In genomic region chr10:4447977-4448376, GRCh38 we compare ENCODE assay signal across 23 cellular contexts.
"Had no signal": no experiment of that assay in that cellular context is flagged by ENCODE, and none has a peak within 500 bp of the region (broad histone marks: within the 10 kb centered on the region; RNA-seq: fewer than 3 reads in every experiment).

No MANE protein-coding gene starts in this region.

- H3K27ac ChIP-seq: brain microvascular endothelial cell, colonic mucosa, hepatocyte, left ventricle myocardium inferior, neutrophil, ovary, prostate gland, upper lobe of left lung had no signal

- H3K9me3 ChIP-seq: colonic mucosa, neutrophil, ovary, prostate gland had no signal

- H3K4me3 ChIP-seq: colonic mucosa, hepatocyte, left ventricle myocardium inferior, ovary, prostate gland, upper lobe of left lung had no signal

- H3K36me3 Mint-ChIP-seq: natural killer cell had no signal

- H3K4me1 ChIP-seq: colonic mucosa, prostate gland had no signal

- H3K36me3 ChIP-seq: brain microvascular endothelial cell, colonic mucosa, left ventricle myocardium inferior, neutrophil, ovary, prostate gland, upper lobe of left lung had no signal

- H3K27ac Mint-ChIP-seq: activated CD4-positive, alpha-beta T cell treated with anti-CD3 and anti-CD28 coated beads, Interleukin-2, amount 10 ng/mL, durations not matched to agents 24 days and 14 days; activated CD8-positive, alpha-beta memory T cell treated with anti-CD3 and anti-CD28 coated beads, Interleukin-2, amount 10 ng/mL, durations not matched to agents 7 days and 5 days; activated CD8-positive, alpha-beta T cell treated with anti-CD3 and anti-CD28 coated beads for 36 hours; activated naive CD8-positive, alpha-beta T cell treated with anti-CD3 and anti-CD28 coated beads, Interleukin-2, amount 50 U/mL, for 24 hours; natural killer cell had no signal

- H2AFZ ChIP-seq: hepatocyte had no signal

- FAIRE-seq: frontal cortex had no signal

- H3K4me3 Mint-ChIP-seq: activated CD4-positive, alpha-beta T cell treated with anti-CD3 and anti-CD28 coated beads, Interleukin-2, amount 10 ng/mL, durations not matched to agents 24 days and 14 days; activated CD8-positive, alpha-beta memory T cell treated with anti-CD3 and anti-CD28 coated beads, Interleukin-2, amount 10 ng/mL, durations not matched to agents 7 days and 5 days; activated CD8-positive, alpha-beta T cell treated with anti-CD3 and anti-CD28 coated beads for 36 hours; activated naive CD8-positive, alpha-beta T cell treated with anti-CD3 and anti-CD28 coated beads, Interleukin-2, amount 50 U/mL, for 24 hours; central memory CD8-positive, alpha-beta T cell; natural killer cell had no signal

- DNase-seq: activated CD4-positive, alpha-beta T cell treated with anti-CD3 and anti-CD28 coated beads, Interleukin-2, amount 10 ng/mL, durations not matched to agents 24 days and 14 days; activated CD8-positive, alpha-beta memory T cell treated with anti-CD3 and anti-CD28 coated beads, Interleukin-2, amount 10 ng/mL, durations not matched to agents 7 days and 5 days; activated CD8-positive, alpha-beta T cell treated with anti-CD3 and anti-CD28 coated beads for 36 hours; activated gamma-delta T cell; activated naive CD4-positive, alpha-beta T cell treated with anti-CD3 and anti-CD28 coated beads, Interleukin-2, amount 50 U/mL, for 16 hours; activated naive CD8-positive, alpha-beta T cell treated with anti-CD3 and anti-CD28 coated beads, Interleukin-2, amount 50 U/mL, for 24 hours; activated T-cell treated with anti-CD3 and anti-CD28 coated beads for 4 hours; brain microvascular endothelial cell; colonic mucosa; glutamatergic neuron; left ventricle myocardium inferior; midbrain; natural killer cell; ovary; stimulated activated CD4-positive, alpha-beta T cell treated with anti-CD3 and anti-CD28 coated beads, Interleukin-4, amount 100 ng/mL, for 24 hours; stimulated activated naive CD4-positive, alpha-beta T cell treated with Interleukin-2 at 50 U/mL for 16 hours; upper lobe of left lung had no signal

- ATAC-seq: activated CD4-positive, CD25-positive, alpha-beta regulatory T cell treated with anti-CD3 and anti-CD28 coated beads, Interleukin-2, amount 50 U/mL, for 24 hours; activated CD8-positive, alpha-beta memory T cell treated with anti-CD3 and anti-CD28 coated beads, Interleukin-2, amount 10 ng/mL, durations not matched to agents 7 days and 5 days; activated CD8-positive, alpha-beta T cell treated with anti-CD3 and anti-CD28 coated beads for 36 hours; activated naive CD8-positive, alpha-beta T cell treated with anti-CD3 and anti-CD28 coated beads, Interleukin-2, amount 50 U/mL, for 24 hours; natural killer cell had no signal

- H3K4me1 Mint-ChIP-seq: central memory CD8-positive, alpha-beta T cell; natural killer cell had no signal

- H3K4me2 ChIP-seq: hepatocyte had no signal

- H3K27me3 ChIP-seq: brain microvascular endothelial cell, colonic mucosa, hepatocyte, neutrophil, ovary, upper lobe of left lung had no signal
